In genomic region chr1:42439940-42440339, GRCh38 we compare ENCODE assay signal across 12 cellular contexts. TPM values are rescaled to one million over a fixed set of nuclear protein-coding genes. Genes with fewer than 3 reads are reported as not detected.
DNase-seq lines count a peak whose midpoint lies in the region; ATAC-seq and TF ChIP-seq lines count a peak whose summit lies in the region.
"Had no signal": no experiment of that assay in that cellular context is flagged by ENCODE, and none has a peak within 500 bp of the region (broad histone marks: within the 10 kb centered on the region; RNA-seq: fewer than 3 reads in every experiment).

No MANE protein-coding gene starts in this region.

- no TSS peak for BruUV-seq in OCI-LY7 (replicated peaks; lab: Mats Ljungman, UMichigan)

- POLR2A ChIA-PET in OCI-LY7 (lab: Charles Lee), result no interaction called here

- no peaks in the 10 kb centered on the region for H4K20me1 ChIP-seq in OCI-LY7 (ENCODE audit: insufficient read depth, low read length)

- no peak overlapping the region for H3K4me2 ChIP-seq in OCI-LY7 (ENCODE audit: low read length)

- no peaks in the 10 kb centered on the region for H3K9me2 ChIP-seq in OCI-LY7 (ENCODE audit: insufficient read depth, low read length)

- peak; percentile 93 for ATAC-seq in mucosa of descending colon

- H3K9me3 ChIP-seq in mucosa of descending colon (no peaks in the 10 kb centered on the region), OCI-LY7 (ENCODE audit: low read length) (no peaks in the 10 kb centered on the region)

- H2AFZ ChIP-seq in OCI-LY7 (ENCODE audit: low read length), result no peak overlapping the region

- intact Hi-C loops in mucosa of descending colon (cut with DNase I, micrococcal nuclease) (no loop called here), OCI-LY7 (cut with micrococcal nuclease; ENCODE audit: unreplicated experiment) (no loop called here)

- no peaks in the 10 kb centered on the region for H3K4me1 ChIP-seq in mucosa of descending colon (ENCODE audit: low read depth)
- no peaks in the 10 kb centered on the region for H3K4me1 ChIP-seq in OCI-LY7 (ENCODE audit: insufficient read depth, low read length, poor library complexity, severe bottlenecking)

- CTCF ChIA-PET in OCI-LY7 (lab: Charles Lee; ENCODE audit: unreplicated experiment), result no interaction called here

- H3K27ac ChIP-seq in epithelial cell of prostate (peak overlapping the region; percentile 22), OCI-LY7 (ENCODE audit: low read depth, low read length, poor library complexity, severe bottlenecking) (no peak overlapping the region)

- peak; percentile 62 for DNase-seq in EH (ENCODE audit: low read depth)
- DNase-seq in NCI-H226, result peak; percentile 29
- peak; percentile 74 for DNase-seq in epithelial cell of prostate (ENCODE audit: low read depth, low spot score)
- no peak for DNase-seq in mucosa of descending colon
- DNase-seq in OCI-LY7 (ENCODE audit: low spot score), result no peak
- no peak for DNase-seq in superior temporal gyrus (ENCODE audit: extremely low spot score)
- DNase-seq in DMS 273 treated with DMSO at 0.1 percent for 48 hours (lab: John Stamatoyannopoulos, UW), result no peak
- no peak for DNase-seq in NCI-H446 treated with DMSO at 0.1 percent for 48 hours (lab: John Stamatoyannopoulos, UW)
- DNase-seq: amygdala, H7, KG1, NCI-H345 had no signal

- H3K36me3 ChIP-seq in mucosa of descending colon (ENCODE audit: low read depth), result no peaks in the 10 kb centered on the region
- no peaks in the 10 kb centered on the region for H3K36me3 ChIP-seq in OCI-LY7 (ENCODE audit: insufficient read depth, low read length)

- no peaks in the 10 kb centered on the region for H3K79me2 ChIP-seq in OCI-LY7 (ENCODE audit: insufficient read depth, low read depth, low read length)

- no peak overlapping the region for H3K4me3 ChIP-seq in mucosa of descending colon
- H3K4me3 ChIP-seq in OCI-LY7 (ENCODE audit: low read depth, low read length, poor library complexity, severe bottlenecking), result no peak overlapping the region

- TF ChIP-seq CTCF in mucosa of descending colon (IDR thresholded peaks at IDR 0.05), result no peak
- TF ChIP-seq CTCF in OCI-LY7 (conservative IDR thresholded peaks at IDR 0.05; ENCODE audit: low read length), result no peak

RNA-seq across cellular contexts. Expression of gene ZMYND12, which starts 15.9 kb away (rescaled TPM):
- total RNA-seq in mucosa of descending colon (1 to 10 TPM; 1.2 to 3.0 (median 2.2) TPM), OCI-LY7 (2022) (not detected in 2 replicates)
- not detected in 2 replicates for total RNA-seq in OCI-LY7 (2014; rRNA removed; shearing (Covaris generic))

RNA-seq across cellular contexts. Expression of gene PPCS, which starts 16.4 kb away (rescaled TPM):
- total RNA-seq in mucosa of descending colon (10 to 100 TPM; 62.2 to 90.5 (median 75.8) TPM), OCI-LY7 (2022) (29.2 and 34.9 TPM in 2 replicates)
- 23.2 and 46.9 TPM in 2 replicates for total RNA-seq in OCI-LY7 (2014; rRNA removed; shearing (Covaris generic))

RNA-seq across cellular contexts. Expression of gene CCDC30, which starts 23.1 kb away (rescaled TPM):
- total RNA-seq in mucosa of descending colon (1 to 10 TPM; 2.2 to 3.8 (median 3.7) TPM), OCI-LY7 (2022) (1.9 and 2.6 TPM in 2 replicates)
- total RNA-seq in OCI-LY7 (2014; rRNA removed; shearing (Covaris generic)), result 0.54 and 2.6 TPM in 2 replicates

RNA-seq across cellular contexts. Expression of gene RIMKLA, which starts 59.3 kb away (rescaled TPM):
- total RNA-seq in mucosa of descending colon, result 10 to 100 TPM; 13.3 to 18.9 (median 14.5) TPM
- not detected in 2 replicates for total RNA-seq in OCI-LY7 (2014; rRNA removed; shearing (Covaris generic))
- not detected in 2 replicates for total RNA-seq in OCI-LY7 (2022)

Comparison
In these comparisons a context has a peak if more than half of its experiments do, and no peak if none do; other contexts are left out.
1. DNase-seq: peak in EH (single experiment), NCI-H226 (single experiment) and epithelial cell of prostate (single experiment); none in mucosa of descending colon (0 of 3), OCI-LY7 (single experiment), superior temporal gyrus (single experiment), DMS 273 treated with DMSO at 0.1 percent for 48 hours (single experiment) and NCI-H446 treated with DMSO at 0.1 percent for 48 hours (single experiment).